ENCODE assay signal across 1 cellular context in the genomic region with DNA sequence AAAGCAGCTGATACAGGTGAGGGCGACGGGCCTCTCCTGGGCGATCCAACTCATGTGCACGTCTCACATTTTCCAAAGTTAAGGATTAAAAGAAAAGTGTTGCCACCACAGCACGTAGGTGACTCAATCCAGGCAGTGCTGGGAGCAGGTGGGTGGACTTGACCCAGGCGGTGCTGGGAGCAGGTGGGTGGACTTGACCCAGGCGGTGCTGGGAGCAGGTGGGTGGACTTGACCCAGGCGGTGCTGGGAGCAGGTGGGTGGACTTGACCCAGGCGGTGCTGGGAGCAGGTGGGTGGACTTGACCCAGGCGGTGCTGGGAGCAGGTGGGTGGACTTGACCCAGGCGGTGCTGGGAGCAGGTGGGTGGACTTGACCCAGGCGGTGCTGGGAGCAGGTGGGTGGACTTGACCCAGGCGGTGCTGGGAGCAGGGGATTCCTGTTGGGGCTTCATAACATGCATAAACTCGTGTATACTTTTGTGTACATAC.
TF ChIP-seq lines count a peak whose summit lies in the region.

No MANE protein-coding gene starts in this region.

TF ChIP-seq in liver, 16 proteins besides CTCF, POLR2A, EP300 and RAD21 (continued from another document):
- TF ChIP-seq, protein P1, sequence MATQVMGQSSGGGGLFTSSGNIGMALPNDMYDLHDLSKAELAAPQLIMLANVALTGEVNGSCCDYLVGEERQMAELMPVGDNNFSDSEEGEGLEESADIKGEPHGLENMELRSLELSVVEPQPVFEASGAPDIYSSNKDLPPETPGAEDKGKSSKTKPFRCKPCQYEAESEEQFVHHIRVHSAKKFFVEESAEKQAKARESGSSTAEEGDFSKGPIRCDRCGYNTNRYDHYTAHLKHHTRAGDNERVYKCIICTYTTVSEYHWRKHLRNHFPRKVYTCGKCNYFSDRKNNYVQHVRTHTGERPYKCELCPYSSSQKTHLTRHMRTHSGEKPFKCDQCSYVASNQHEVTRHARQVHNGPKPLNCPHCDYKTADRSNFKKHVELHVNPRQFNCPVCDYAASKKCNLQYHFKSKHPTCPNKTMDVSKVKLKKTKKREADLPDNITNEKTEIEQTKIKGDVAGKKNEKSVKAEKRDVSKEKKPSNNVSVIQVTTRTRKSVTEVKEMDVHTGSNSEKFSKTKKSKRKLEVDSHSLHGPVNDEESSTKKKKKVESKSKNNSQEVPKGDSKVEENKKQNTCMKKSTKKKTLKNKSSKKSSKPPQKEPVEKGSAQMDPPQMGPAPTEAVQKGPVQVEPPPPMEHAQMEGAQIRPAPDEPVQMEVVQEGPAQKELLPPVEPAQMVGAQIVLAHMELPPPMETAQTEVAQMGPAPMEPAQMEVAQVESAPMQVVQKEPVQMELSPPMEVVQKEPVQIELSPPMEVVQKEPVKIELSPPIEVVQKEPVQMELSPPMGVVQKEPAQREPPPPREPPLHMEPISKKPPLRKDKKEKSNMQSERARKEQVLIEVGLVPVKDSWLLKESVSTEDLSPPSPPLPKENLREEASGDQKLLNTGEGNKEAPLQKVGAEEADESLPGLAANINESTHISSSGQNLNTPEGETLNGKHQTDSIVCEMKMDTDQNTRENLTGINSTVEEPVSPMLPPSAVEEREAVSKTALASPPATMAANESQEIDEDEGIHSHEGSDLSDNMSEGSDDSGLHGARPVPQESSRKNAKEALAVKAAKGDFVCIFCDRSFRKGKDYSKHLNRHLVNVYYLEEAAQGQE (IDR thresholded peaks at IDR 0.05): peak; percentile 41
